28 cellular contexts compared by ENCODE assay signal in the genomic region with DNA sequence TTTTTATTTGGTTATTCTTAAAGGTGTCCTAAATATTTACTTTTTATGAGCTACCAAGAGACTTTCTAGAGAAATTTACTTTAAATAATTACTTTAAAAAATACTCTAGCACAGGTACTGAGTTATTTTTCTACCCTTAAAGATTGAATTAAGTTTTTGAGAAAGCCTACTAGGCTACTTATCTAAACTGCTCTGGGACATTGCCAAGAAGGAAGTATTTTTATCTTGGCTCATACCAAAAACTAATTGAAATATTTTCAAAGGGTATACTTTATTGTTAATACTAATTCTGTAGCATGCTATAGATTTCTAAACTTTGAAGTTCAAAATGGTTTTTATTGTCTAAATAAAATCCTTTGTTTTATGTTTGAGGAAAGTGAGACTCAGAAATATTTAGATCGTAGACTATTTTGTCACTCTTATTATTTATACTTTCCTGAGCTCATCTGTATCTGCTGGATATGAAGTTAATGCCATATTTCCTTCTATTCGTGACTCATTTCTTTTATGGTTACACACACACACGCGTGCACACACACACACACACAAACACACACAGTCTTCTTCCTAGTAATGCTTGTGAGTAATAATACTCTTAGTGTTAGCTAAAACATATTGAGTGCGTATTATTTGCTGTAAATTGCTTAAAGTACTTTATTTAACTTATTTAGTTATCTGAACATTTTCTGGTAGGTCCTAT.
DNase-seq lines count a peak whose midpoint lies in the region; ATAC-seq and TF ChIP-seq lines count a peak whose summit lies in the region.
"Had no signal": no experiment of that assay in that cellular context is flagged by ENCODE, and none has a peak within 500 bp of the region (broad histone marks: within the 10 kb centered on the region; RNA-seq: fewer than 3 reads in every experiment).

No MANE protein-coding gene starts in this region.

- H3K4me1 ChIP-seq in IMR-90 (ENCODE audit: control insufficient read depth, insufficient read depth, low read length): no peaks in the 10 kb centered on the region
- H3K4me1 ChIP-seq: BLaER1, tibial nerve had no signal

- H2BK15ac ChIP-seq in IMR-90 (ENCODE audit: low read depth, low read length): no peak overlapping the region

- no peak for TF ChIP-seq POLR2A in IMR-90 (IDR thresholded peaks at IDR 0.05; ENCODE audit: low read depth, low read length)

- no peak overlapping the region for H2BK20ac ChIP-seq in IMR-90 (ENCODE audit: low read depth, low read length)

- no TSS peak for BruUV-seq in IMR-90 (replicated peaks; lab: Mats Ljungman, UMichigan)

- H3K9me1 ChIP-seq in IMR-90 (ENCODE audit: insufficient read depth, low read length): no peaks in the 10 kb centered on the region

- H2AK5ac ChIP-seq in IMR-90 (ENCODE audit: low read depth, low read length): no peak overlapping the region

- POLR2A ChIA-PET in IMR-90 (lab: Charles Lee; ENCODE audit: unreplicated experiment): no interaction called here

- no peak overlapping the region for H3K4me3 Mint-ChIP-seq in mesothelial cell of epicardium
- H3K4me3 Mint-ChIP-seq in activated T-helper 17 cell treated with anti-CD3 and anti-CD28 coated beads, Interleukin-2, amount 50 U/mL, for 72 hours: no peak overlapping the region
- H3K4me3 Mint-ChIP-seq: activated naive CD8-positive, alpha-beta T cell treated with anti-CD3 and anti-CD28 coated beads, Interleukin-2, amount 10 ng/mL, durations not matched to agents 7 days and 5 days; H9; naive thymus-derived CD4-positive, alpha-beta T cell had no signal

- H3K4me1 Mint-ChIP-seq in mesothelial cell of epicardium: peaks cover 2% of the 10 kb centered on the region
- no peaks in the 10 kb centered on the region for H3K4me1 Mint-ChIP-seq in activated T-helper 17 cell treated with anti-CD3 and anti-CD28 coated beads, Interleukin-2, amount 50 U/mL, for 72 hours
- H3K4me1 Mint-ChIP-seq: activated naive CD8-positive, alpha-beta T cell treated with anti-CD3 and anti-CD28 coated beads, Interleukin-2, amount 10 ng/mL, durations not matched to agents 7 days and 5 days had no signal

- peaks cover 7% of the 10 kb centered on the region for H3K36me3 Mint-ChIP-seq in mesothelial cell of epicardium
- H3K36me3 Mint-ChIP-seq in activated T-helper 17 cell treated with anti-CD3 and anti-CD28 coated beads, Interleukin-2, amount 50 U/mL, for 72 hours (ENCODE audit: low read depth): peaks cover 67% of the 10 kb centered on the region

- H4K8ac ChIP-seq in IMR-90 (ENCODE audit: low read depth in 2 of 2, low read length in 2 of 2): no peak overlapping the region

- no peak overlapping the region for H3K4me2 ChIP-seq in IMR-90 (ENCODE audit: low read depth, low read length)
- H3K4me2 ChIP-seq: BLaER1 had no signal

- no peak overlapping the region for H2BK120ac ChIP-seq in IMR-90 (ENCODE audit: low read depth, low read length)

- H3K9me3 ChIP-seq in IMR-90 (ENCODE audit: control insufficient read depth, insufficient read depth, low read length): no peaks in the 10 kb centered on the region
- H3K9me3 ChIP-seq: BLaER1, left ventricle myocardium inferior, tibial nerve had no signal

- no peak overlapping the region for H3K14ac ChIP-seq in IMR-90 (replicated peaks; ENCODE audit: low read depth, low read length)

- H4K5ac ChIP-seq in IMR-90 (ENCODE audit: low read depth, low read length): no peak overlapping the region

- no peaks in the 10 kb centered on the region for H3K27me3 ChIP-seq in IMR-90 (ENCODE audit: control insufficient read depth, insufficient read depth, low read length)
- H3K27me3 ChIP-seq: BLaER1, tibial nerve had no signal

- CTCF ChIA-PET in IMR-90 (lab: Yijun Ruan, JAX): interaction anchor here (0.7 kb wide), 1 partner anchor 734 kb away, joined by 3 read pairs; no protein-coding TSS in a partner anchor

- intact Hi-C loops in IMR-90 (cut with micrococcal nuclease): no loop called here

- no peak overlapping the region for H3K18ac ChIP-seq in IMR-90 (ENCODE audit: low read depth, low read length)

- H3K9me3 Mint-ChIP-seq in mesothelial cell of epicardium: no peaks in the 10 kb centered on the region
- no peaks in the 10 kb centered on the region for H3K9me3 Mint-ChIP-seq in activated T-helper 17 cell treated with anti-CD3 and anti-CD28 coated beads, Interleukin-2, amount 50 U/mL, for 72 hours
- H3K9me3 Mint-ChIP-seq: activated naive CD8-positive, alpha-beta T cell treated with anti-CD3 and anti-CD28 coated beads, Interleukin-2, amount 10 ng/mL, durations not matched to agents 7 days and 5 days; H9; naive thymus-derived CD4-positive, alpha-beta T cell had no signal

- peaks cover 1% of the 10 kb centered on the region; the same call in 1 of the 2 replicates for H3K36me3 ChIP-seq in IMR-90 (ENCODE audit: control insufficient read depth, insufficient read depth, low read length)
- H3K36me3 ChIP-seq: tibial nerve had no signal

- no peaks in the 10 kb centered on the region for H4K20me1 ChIP-seq in IMR-90 (ENCODE audit: insufficient read depth, low read length)
- H4K20me1 ChIP-seq: BLaER1 had no signal

- peak overlapping the region; percentile 53 for H3K27ac Mint-ChIP-seq in mesothelial cell of epicardium
- H3K27ac Mint-ChIP-seq in activated T-helper 17 cell treated with anti-CD3 and anti-CD28 coated beads, Interleukin-2, amount 50 U/mL, for 72 hours: no peak overlapping the region
- H3K27ac Mint-ChIP-seq: activated naive CD8-positive, alpha-beta T cell treated with anti-CD3 and anti-CD28 coated beads, Interleukin-2, amount 10 ng/mL, durations not matched to agents 7 days and 5 days; naive thymus-derived CD4-positive, alpha-beta T cell; progenitor cell of endocrine pancreas had no signal

- H2AFZ ChIP-seq in IMR-90 (replicated peaks; ENCODE audit: low read length, poor library complexity): no peak overlapping the region

- no peak for TF ChIP-seq RAD21 in IMR-90 (IDR thresholded peaks at IDR 0.05; ENCODE audit: low read length)

- H3K4me3 ChIP-seq in IMR-90 (ENCODE audit: insufficient read depth, low read depth, low read length) (no peak overlapping the region), astrocyte of the spinal cord (ENCODE audit: low read depth, low read length) (no peak overlapping the region), fibroblast of mammary gland (ENCODE audit: control insufficient read depth, low read depth, low read length) (no peak overlapping the region)
- H3K4me3 ChIP-seq: BLaER1, left ventricle myocardium inferior, tibial nerve had no signal

- ATAC-seq in IMR-90 (ENCODE audit: low read depth) (no peak), GM21723 (IDR thresholded peaks at IDR 0.05; ENCODE audit: unreplicated experiment) (no peak), GM21515 (IDR thresholded peaks at IDR 0.05; ENCODE audit: unreplicated experiment) (no peak)
- ATAC-seq in activated T-helper 17 cell treated with anti-CD3 and anti-CD28 coated beads, Interleukin-2, amount 50 U/mL, for 72 hours (replicated peaks): no peak
- ATAC-seq: naive thymus-derived CD4-positive, alpha-beta T cell; PC-3; sciatic nerve had no signal

- H3K56ac ChIP-seq in IMR-90 (ENCODE audit: extremely low read depth, insufficient read depth, low read length): no peak overlapping the region

- H3K79me1 ChIP-seq in IMR-90 (ENCODE audit: low read depth in 1 of 2, low read length in 2 of 2): peaks cover 3 to 5% of the 10 kb centered on the region in 2 experiments; a peak in 1 of 4 replicates

- H3K4ac ChIP-seq in IMR-90 (ENCODE audit: low read depth, low read length): no peak overlapping the region

- no peak overlapping the region for H3K9ac ChIP-seq in IMR-90 (ENCODE audit: low read depth, low read length)
- H3K9ac ChIP-seq: BLaER1 had no signal

- no peak for TF ChIP-seq CTCF in IMR-90 (conservative IDR thresholded peaks at IDR 0.05; ENCODE audit: low read depth, low read length)
- TF ChIP-seq CTCF in astrocyte of the spinal cord (IDR thresholded peaks at IDR 0.05; ENCODE audit: low read depth, low read length): no peak
- TF ChIP-seq CTCF in fibroblast of mammary gland (conservative IDR thresholded peaks at IDR 0.05; ENCODE audit: control insufficient read depth, insufficient read depth, low read depth, low read length): no peak
- no peak for TF ChIP-seq CTCF in mesothelial cell of epicardium (IDR thresholded peaks at IDR 0.05; ENCODE audit: unreplicated experiment)

- WGBS in IMR-90 (ENCODE audit: extremely low coverage in 2 of 2, insufficient read length in 1 of 2), 2 experiments: no CpG with 5 or more reads among the region's 5 CpGs

- no peaks in the 10 kb centered on the region for H3K27me3 Mint-ChIP-seq in mesothelial cell of epicardium (ENCODE audit: low read depth)
- no peaks in the 10 kb centered on the region for H3K27me3 Mint-ChIP-seq in activated T-helper 17 cell treated with anti-CD3 and anti-CD28 coated beads, Interleukin-2, amount 50 U/mL, for 72 hours
- H3K27me3 Mint-ChIP-seq: activated naive CD8-positive, alpha-beta T cell treated with anti-CD3 and anti-CD28 coated beads, Interleukin-2, amount 10 ng/mL, durations not matched to agents 7 days and 5 days; naive thymus-derived CD4-positive, alpha-beta T cell; progenitor cell of endocrine pancreas had no signal

- H4K91ac ChIP-seq in IMR-90 (ENCODE audit: insufficient read depth, low read depth, low read length): no peak overlapping the region

- in situ Hi-C loops in IMR-90 (cut with MboI; ENCODE audit: low sequenced_read_pairs): no loop called here
- in situ Hi-C loops in astrocyte of the spinal cord (cut with HindIII; ENCODE audit: low sequenced_read_pairs): no loop called here

- no peak overlapping the region for H3K27ac ChIP-seq in IMR-90 (ENCODE audit: insufficient read depth, low read length)
- H3K27ac ChIP-seq: BLaER1, left ventricle myocardium inferior, tibial nerve had no signal

- no peak overlapping the region for H2BK5ac ChIP-seq in IMR-90 (ENCODE audit: low read depth, low read length, poor library complexity, severe bottlenecking)

- DNase-seq in IMR-90: peak; percentile 37
- DNase-seq in astrocyte of the spinal cord (ENCODE audit: low read depth, low spot score): peak; percentile 8
- DNase-seq in fibroblast of mammary gland (ENCODE audit: low read depth): peak; percentile 22
- DNase-seq in mesothelial cell of epicardium (ENCODE audit: low spot score in 2 of 2, unreplicated experiment in 2 of 2): no peak
- no peak for DNase-seq in DMS79 treated with DMSO at 0.1 percent for 48 hours (lab: John Stamatoyannopoulos, UW)
- DNase-seq: activated effector memory CD4-positive, alpha-beta T cell treated with anti-CD3 and anti-CD28 coated beads, Interleukin-2, amount 50 U/mL, for 16 hours; activated naive CD8-positive, alpha-beta T cell treated with anti-CD3 and anti-CD28 coated beads, Interleukin-2, amount 10 ng/mL, durations not matched to agents 7 days and 5 days; activated T-cell treated with anti-CD3 and anti-CD28 coated beads, Interleukin-2, amount 50 U/mL, for 1 hour; central memory CD4-positive, alpha-beta T cell; DMS153; H9; islet precursor cell; left ventricle myocardium inferior; midbrain; MM.1S; naive thymus-derived CD4-positive, alpha-beta T cell; NCI-H1417; NCI-H2029 treated with DMSO at 0.1 percent for 48 hours; NCI-H526; PC-3; stimulated activated CD4-positive, alpha-beta T cell treated with anti-CD3 and anti-CD28 coated beads, Interleukin-4, amount 100 ng/mL, for 4 hours had no signal

- no peak overlapping the region for H2AK9ac ChIP-seq in IMR-90 (replicated peaks; ENCODE audit: low read depth, low read length, poor library complexity)

- no peak overlapping the region for H3K23ac ChIP-seq in IMR-90 (ENCODE audit: low read depth, low read length)

- dilution Hi-C loops in IMR-90 (cut with HindIII; ENCODE audit: low sequenced_read_pairs, unreplicated experiment): no loop called here

Comparison
In these comparisons a context has a peak if more than half of its experiments do, and no peak if none do; other contexts are left out.
1. DNase-seq: peak in IMR-90 (single experiment), astrocyte of the spinal cord (single experiment) and fibroblast of mammary gland (single experiment); none in mesothelial cell of epicardium (0 of 2) and DMS79 treated with DMSO at 0.1 percent for 48 hours (single experiment).